In genomic region chr16:26983426-26983825, GRCh38 we compare ENCODE assay signal across 1 cellular context.
TF ChIP-seq lines count a peak whose summit lies in the region.

No MANE protein-coding gene starts in this region.

TF ChIP-seq in HEK293T, 16 proteins besides CTCF, POLR2A, EP300 and RAD21 (continued from another document):
- no peak for TF ChIP-seq PKNOX1 (IDR thresholded peaks at IDR 0.05)
